In the genomic region with DNA sequence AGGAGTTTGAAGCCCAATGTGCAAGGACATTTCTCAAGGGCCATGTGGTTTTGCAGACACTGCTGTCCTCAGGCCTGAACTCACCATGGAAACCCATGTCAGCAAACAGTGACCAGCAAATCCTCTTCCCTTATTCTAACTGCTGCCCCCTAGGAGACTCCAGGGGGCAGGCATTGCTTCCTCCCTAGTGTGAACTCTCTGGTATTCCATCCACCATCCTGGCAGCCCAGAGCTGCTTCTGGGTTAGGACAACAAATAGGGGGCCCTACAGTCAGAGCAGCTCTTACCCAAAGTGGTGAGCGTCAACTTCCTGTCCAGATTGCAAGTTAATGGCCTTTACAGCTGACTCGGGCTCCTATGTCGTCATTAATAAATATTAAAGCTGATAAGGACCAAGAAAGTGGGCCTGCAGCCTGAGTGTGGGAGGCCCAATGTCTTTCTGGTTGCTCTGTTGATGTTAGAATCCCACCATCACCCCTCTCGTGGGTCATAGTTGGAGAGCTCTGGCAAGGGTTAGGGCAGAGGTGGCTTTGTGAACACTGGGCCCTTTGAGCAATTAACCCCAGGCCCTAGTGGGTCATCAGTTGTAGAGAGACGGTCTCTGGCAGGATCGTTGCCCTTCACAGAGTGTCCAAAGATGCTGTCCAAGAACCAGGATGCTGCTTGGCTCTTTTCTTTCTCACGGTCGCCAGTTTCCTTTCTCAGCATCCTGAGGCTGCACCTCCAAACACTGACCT, we compare ENCODE assay signal across 1 cellular context.
A peak's percentile ranks its signal among the peaks of the same experiment; 100 is the strongest.
TF ChIP-seq lines count a peak whose summit lies in the region.

No MANE protein-coding gene starts in this region.

TF ChIP-seq in H1, 55 proteins besides CTCF, POLR2A, EP300 and RAD21:
- no peak for TF ChIP-seq ZNF274 (IDR thresholded peaks at IDR 0.05; ENCODE audit: borderline replicate concordance, extremely low read depth, low read length)
- TF ChIP-seq, protein P1, sequence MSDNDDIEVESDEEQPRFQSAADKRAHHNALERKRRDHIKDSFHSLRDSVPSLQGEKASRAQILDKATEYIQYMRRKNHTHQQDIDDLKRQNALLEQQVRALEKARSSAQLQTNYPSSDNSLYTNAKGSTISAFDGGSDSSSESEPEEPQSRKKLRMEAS (IDR thresholded peaks at IDR 0.05): 0 out of 2 replicates have a peak, but pooled peaks have one; percentile 25
